In the genomic region with DNA sequence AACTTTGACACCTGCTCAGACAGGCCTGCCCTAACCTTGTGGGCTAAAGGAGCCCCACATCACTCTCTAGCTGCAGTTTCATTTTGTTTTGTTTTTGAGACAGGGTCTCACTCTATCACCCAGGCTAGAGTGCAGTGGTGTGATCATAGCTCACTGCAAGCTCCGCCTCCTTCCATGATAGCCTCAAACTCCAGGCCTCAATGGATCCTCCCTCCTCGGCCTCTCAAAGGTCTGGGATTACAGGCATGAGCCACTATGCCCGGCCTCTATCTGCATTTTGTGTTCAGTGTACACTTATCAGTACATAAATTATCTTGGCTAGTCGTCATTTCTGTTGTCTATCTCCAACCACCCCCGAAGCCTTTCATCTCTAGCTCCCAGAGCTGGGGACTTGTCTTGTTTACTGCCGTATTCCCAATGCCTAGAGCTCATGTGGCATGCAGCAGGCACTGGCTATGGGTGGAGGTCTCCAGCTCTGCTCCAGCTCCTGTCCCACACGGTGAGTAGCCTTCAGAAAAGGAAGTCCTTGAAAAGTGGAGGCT, we compare ENCODE assay signal across 11 cellular contexts. TPM values are rescaled to one million over a fixed set of nuclear protein-coding genes. Genes with fewer than 3 reads are reported as not detected.
A peak's percentile ranks its signal among the peaks of the same experiment; 100 is the strongest.
DNase-seq lines count a peak whose midpoint lies in the region; ATAC-seq and TF ChIP-seq lines count a peak whose summit lies in the region.
"Had no signal": no experiment of that assay in that cellular context is flagged by ENCODE, and none has a peak within 500 bp of the region (broad histone marks: within the 10 kb centered on the region; RNA-seq: fewer than 3 reads in every experiment).

No MANE protein-coding gene starts in this region.

- POLR2A ChIA-PET in activated CD8-positive, alpha-beta T cell treated with anti-CD3 and anti-CD28 coated beads, Interleukin-2, amount 10 ng/mL, durations not matched to agents 7 days and 5 days (lab: Charles Lee), result interaction anchor here (0.7 kb wide), 1 partner anchor 22 kb away, joined by 3 read pairs; a partner anchor contains a TSS
- POLR2A ChIA-PET in activated CD8-positive, alpha-beta T cell treated with anti-CD3 and anti-CD28 coated beads for 36 hours (lab: Charles Lee), result interaction anchor here (0.6 kb wide), 1 partner anchor 118 kb away, joined by 3 read pairs; no protein-coding TSS in a partner anchor

- H3K4me3 Mint-ChIP-seq in activated CD8-positive, alpha-beta T cell treated with anti-CD3 and anti-CD28 coated beads, Interleukin-2, amount 10 ng/mL, durations not matched to agents 7 days and 5 days, result no peak overlapping the region
- H3K4me3 Mint-ChIP-seq in activated CD8-positive, alpha-beta T cell treated with anti-CD3 and anti-CD28 coated beads for 36 hours, result no peak overlapping the region
- H3K4me3 Mint-ChIP-seq in neural crest cell, result no peak overlapping the region

- H3K9ac ChIP-seq in colonic mucosa (ENCODE audit: low read depth in 2 of 2, low read length in 2 of 2), result peak overlapping the region in 1 of 2 donors; percentile 55

- DNase-seq in activated CD8-positive, alpha-beta T cell treated with anti-CD3 and anti-CD28 coated beads, Interleukin-2, amount 10 ng/mL, durations not matched to agents 7 days and 5 days, result no peak
- no peak for DNase-seq in activated CD8-positive, alpha-beta T cell treated with anti-CD3 and anti-CD28 coated beads for 36 hours
- DNase-seq in colonic mucosa (no peak), neural crest cell (ENCODE audit: low read depth, low spot score) (no peak), upper lobe of right lung (no peak), cerebellum (ENCODE audit: low spot score) (no peak), retina (no peak)
- DNase-seq in effector CD4-positive, alpha-beta T cell, result no peak
- DNase-seq: activated gamma-delta T cell treated with Interleukin-2 at 50 U/mL for 16 hours, NCI-H1417 treated with DMSO at 0.1 percent for 48 hours, WERI-Rb-1 had no signal

- no peaks in the 10 kb centered on the region for H3K9me3 ChIP-seq in colonic mucosa
- no peaks in the 10 kb centered on the region for H3K9me3 ChIP-seq in upper lobe of right lung

- no peaks in the 10 kb centered on the region for H3K27me3 ChIP-seq in colonic mucosa
- H3K27me3 ChIP-seq in upper lobe of right lung, result no peaks in the 10 kb centered on the region

- H3K4me1 ChIP-seq in colonic mucosa, result no peaks in the 10 kb centered on the region
- H3K4me1 ChIP-seq in upper lobe of right lung, result peaks cover 10% of the 10 kb centered on the region

- H3K27ac Mint-ChIP-seq in activated CD8-positive, alpha-beta T cell treated with anti-CD3 and anti-CD28 coated beads, Interleukin-2, amount 10 ng/mL, durations not matched to agents 7 days and 5 days, result peak overlapping the region; percentile 21
- H3K27ac Mint-ChIP-seq in activated CD8-positive, alpha-beta T cell treated with anti-CD3 and anti-CD28 coated beads for 36 hours, result no peak overlapping the region
- H3K27ac Mint-ChIP-seq in neural crest cell (ENCODE audit: unreplicated experiment), result peak overlapping the region; percentile 90

- H3K27me3 Mint-ChIP-seq in activated CD8-positive, alpha-beta T cell treated with anti-CD3 and anti-CD28 coated beads, Interleukin-2, amount 10 ng/mL, durations not matched to agents 7 days and 5 days (ENCODE audit: low read depth), result peaks cover 11% of the 10 kb centered on the region
- peaks cover 6% of the 10 kb centered on the region for H3K27me3 Mint-ChIP-seq in activated CD8-positive, alpha-beta T cell treated with anti-CD3 and anti-CD28 coated beads for 36 hours
- no peaks in the 10 kb centered on the region for H3K27me3 Mint-ChIP-seq in neural crest cell (ENCODE audit: low read depth)

- no peak for ATAC-seq in activated CD8-positive, alpha-beta T cell treated with anti-CD3 and anti-CD28 coated beads, Interleukin-2, amount 10 ng/mL, durations not matched to agents 7 days and 5 days
- ATAC-seq in activated CD8-positive, alpha-beta T cell treated with anti-CD3 and anti-CD28 coated beads for 36 hours, result no peak
- ATAC-seq in upper lobe of right lung, result no peak

- no peaks in the 10 kb centered on the region for H3K36me3 Mint-ChIP-seq in activated CD8-positive, alpha-beta T cell treated with anti-CD3 and anti-CD28 coated beads, Interleukin-2, amount 10 ng/mL, durations not matched to agents 7 days and 5 days (ENCODE audit: low read depth)
- no peaks in the 10 kb centered on the region for H3K36me3 Mint-ChIP-seq in activated CD8-positive, alpha-beta T cell treated with anti-CD3 and anti-CD28 coated beads for 36 hours (ENCODE audit: low read depth)
- no peaks in the 10 kb centered on the region for H3K36me3 Mint-ChIP-seq in neural crest cell (ENCODE audit: low read depth)

- TF ChIP-seq CTCF in activated CD8-positive, alpha-beta T cell treated with anti-CD3 and anti-CD28 coated beads for 36 hours (IDR thresholded peaks at IDR 0.05), result no peak
- no peak for TF ChIP-seq CTCF in colonic mucosa (IDR thresholded peaks at IDR 0.05)
- no peak for TF ChIP-seq CTCF in neural crest cell (conservative IDR thresholded peaks at IDR 0.05)
- no peak for TF ChIP-seq CTCF in upper lobe of right lung (IDR thresholded peaks at IDR 0.05)

- H3K4me1 Mint-ChIP-seq in activated CD8-positive, alpha-beta T cell treated with anti-CD3 and anti-CD28 coated beads, Interleukin-2, amount 10 ng/mL, durations not matched to agents 7 days and 5 days (ENCODE audit: low read depth), result peaks cover 6% of the 10 kb centered on the region
- no peaks in the 10 kb centered on the region for H3K4me1 Mint-ChIP-seq in activated CD8-positive, alpha-beta T cell treated with anti-CD3 and anti-CD28 coated beads for 36 hours (ENCODE audit: low read depth)
- H3K4me1 Mint-ChIP-seq in neural crest cell, result peaks cover 57% of the 10 kb centered on the region

- no peaks in the 10 kb centered on the region for H3K36me3 ChIP-seq in colonic mucosa
- no peaks in the 10 kb centered on the region for H3K36me3 ChIP-seq in upper lobe of right lung
- H3K36me3 ChIP-seq: WERI-Rb-1 had no signal

- no peaks in the 10 kb centered on the region for H3K9me3 Mint-ChIP-seq in activated CD8-positive, alpha-beta T cell treated with anti-CD3 and anti-CD28 coated beads, Interleukin-2, amount 10 ng/mL, durations not matched to agents 7 days and 5 days (ENCODE audit: insufficient read depth)
- no peaks in the 10 kb centered on the region for H3K9me3 Mint-ChIP-seq in activated CD8-positive, alpha-beta T cell treated with anti-CD3 and anti-CD28 coated beads for 36 hours
- H3K9me3 Mint-ChIP-seq in neural crest cell, result peaks cover 5% of the 10 kb centered on the region

- CTCF ChIA-PET in activated CD8-positive, alpha-beta T cell treated with anti-CD3 and anti-CD28 coated beads, Interleukin-2, amount 10 ng/mL, durations not matched to agents 7 days and 5 days (lab: Charles Lee), result interaction anchor here (0.9 to 1.8 kb wide), 3 partner anchors 20 to 997 kb away, joined by 3 to 9 read pairs (median 6); no protein-coding TSS in a partner anchor
- CTCF ChIA-PET in activated CD8-positive, alpha-beta T cell treated with anti-CD3 and anti-CD28 coated beads for 36 hours (lab: Charles Lee), result interaction anchor here (1.8 kb wide), 1 partner anchor 226 kb away, joined by 8 read pairs; no protein-coding TSS in a partner anchor

- no peak overlapping the region for H3K4me3 ChIP-seq in colonic mucosa
- H3K4me3 ChIP-seq in upper lobe of right lung, result no peak overlapping the region

- intact Hi-C loops in activated CD8-positive, alpha-beta T cell treated with anti-CD3 and anti-CD28 coated beads for 36 hours (cut with micrococcal nuclease), result no loop called here
- intact Hi-C loops in colonic mucosa (cut with DNase I) (no loop called here), upper lobe of right lung (cut with DNase I) (no loop called here)

- H3K27ac ChIP-seq in colonic mucosa (peak overlapping the region; percentile 60), upper lobe of right lung (peak overlapping the region; percentile 51)
- H3K27ac ChIP-seq: WERI-Rb-1 had no signal

RNA-seq across cellular contexts. Expression of a gene that starts 22.1 kb away (rescaled TPM):
- 10 to 100 TPM; 44.4 TPM for total RNA-seq in activated CD8-positive, alpha-beta T cell treated with anti-CD3 and anti-CD28 coated beads, Interleukin-2, amount 10 ng/mL, durations not matched to agents 7 days and 5 days
- total RNA-seq in activated CD8-positive, alpha-beta T cell treated with anti-CD3 and anti-CD28 coated beads for 36 hours, result 10 to 100 TPM; 57.8 to 59.7 TPM
- total RNA-seq in colonic mucosa, result 100 to 1,000 TPM in 1 of 2 donors, 10 to 100 TPM in 1; 86.7 to 128 TPM
- 44.9 and 46.0 TPM in 2 replicates for total RNA-seq in neural crest cell
- 35.5 TPM for total RNA-seq in upper lobe of right lung
- 22.4 TPM for total RNA-seq in cerebellum

RNA-seq across cellular contexts. Expression of a gene that starts 31.3 kb away (rescaled TPM):
- 10 to 100 TPM; 26.4 to 29.7 TPM for total RNA-seq in activated CD8-positive, alpha-beta T cell treated with anti-CD3 and anti-CD28 coated beads, Interleukin-2, amount 10 ng/mL, durations not matched to agents 7 days and 5 days
- 10 to 100 TPM; 31.6 to 32.4 TPM for total RNA-seq in activated CD8-positive, alpha-beta T cell treated with anti-CD3 and anti-CD28 coated beads for 36 hours
- total RNA-seq in colonic mucosa, result 10 to 100 TPM; 72.5 to 84.5 TPM
- 84.5 and 87.1 TPM in 2 replicates for total RNA-seq in neural crest cell
- total RNA-seq in upper lobe of right lung, result 31.2 TPM
- 77.6 TPM for total RNA-seq in cerebellum

RNA-seq across cellular contexts. Expression of a gene that starts 54.9 kb away (rescaled TPM):
- 1 to 10 TPM; 1.2 to 1.5 TPM for total RNA-seq in activated CD8-positive, alpha-beta T cell treated with anti-CD3 and anti-CD28 coated beads, Interleukin-2, amount 10 ng/mL, durations not matched to agents 7 days and 5 days
- under 1 TPM; 0.56 to 0.85 TPM for total RNA-seq in activated CD8-positive, alpha-beta T cell treated with anti-CD3 and anti-CD28 coated beads for 36 hours
- total RNA-seq in colonic mucosa (1 to 10 TPM; 1.6 TPM), neural crest cell (2.0 and 2.8 TPM in 2 replicates), upper lobe of right lung (1.7 TPM), cerebellum (7.3 TPM)
